1 cellular context compared by ENCODE assay signal in the genomic region with DNA sequence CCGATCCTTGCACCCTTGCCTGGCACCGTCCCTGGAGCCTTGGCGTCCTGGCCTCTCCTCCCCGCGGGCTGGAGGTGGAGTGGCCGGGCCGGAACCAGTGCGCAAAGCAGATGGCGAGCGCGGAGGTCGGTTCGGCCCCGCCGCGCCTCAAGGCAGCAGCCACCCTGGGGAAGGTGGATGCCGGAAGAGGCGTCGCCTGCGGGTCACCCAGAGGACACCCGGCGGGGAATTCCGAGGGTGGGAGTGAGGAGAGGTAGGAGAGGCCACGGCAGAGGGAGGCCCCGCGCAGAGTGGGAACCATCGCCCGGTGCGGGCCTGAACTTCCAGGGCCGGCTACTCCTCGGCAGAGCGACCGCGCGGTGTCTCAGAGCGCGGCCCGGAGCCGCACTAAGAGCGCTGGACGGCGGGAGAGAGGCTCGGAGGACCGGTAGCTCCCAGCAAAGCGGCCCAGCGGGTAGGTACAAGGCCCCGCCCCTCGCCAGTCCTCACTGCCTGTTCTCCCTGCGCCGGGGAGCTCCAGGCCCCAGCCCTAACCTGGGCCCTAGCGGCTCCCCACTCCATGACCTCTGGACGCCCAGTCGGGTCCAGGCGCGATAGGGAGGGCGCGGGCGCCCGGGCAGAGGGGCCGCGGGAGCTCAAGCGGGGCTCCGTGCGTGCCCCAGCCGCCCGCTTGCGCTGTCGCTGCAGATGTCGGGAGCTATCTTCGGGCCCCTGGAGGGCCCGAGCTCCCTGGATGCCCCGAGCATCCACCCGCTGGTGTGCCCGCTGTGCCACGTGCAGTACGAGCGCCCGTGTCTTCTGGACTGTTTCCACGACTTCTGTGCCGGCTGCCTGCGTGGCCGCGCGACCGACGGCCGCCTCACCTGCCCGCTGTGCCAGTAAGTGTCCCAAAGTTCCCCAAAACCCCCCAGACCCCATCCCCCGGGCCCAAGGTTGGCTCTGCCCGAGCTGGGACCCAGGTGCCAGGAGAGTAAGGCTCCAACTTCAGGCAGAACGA.
TF ChIP-seq lines count a peak whose summit lies in the region.

A gene with protein sequence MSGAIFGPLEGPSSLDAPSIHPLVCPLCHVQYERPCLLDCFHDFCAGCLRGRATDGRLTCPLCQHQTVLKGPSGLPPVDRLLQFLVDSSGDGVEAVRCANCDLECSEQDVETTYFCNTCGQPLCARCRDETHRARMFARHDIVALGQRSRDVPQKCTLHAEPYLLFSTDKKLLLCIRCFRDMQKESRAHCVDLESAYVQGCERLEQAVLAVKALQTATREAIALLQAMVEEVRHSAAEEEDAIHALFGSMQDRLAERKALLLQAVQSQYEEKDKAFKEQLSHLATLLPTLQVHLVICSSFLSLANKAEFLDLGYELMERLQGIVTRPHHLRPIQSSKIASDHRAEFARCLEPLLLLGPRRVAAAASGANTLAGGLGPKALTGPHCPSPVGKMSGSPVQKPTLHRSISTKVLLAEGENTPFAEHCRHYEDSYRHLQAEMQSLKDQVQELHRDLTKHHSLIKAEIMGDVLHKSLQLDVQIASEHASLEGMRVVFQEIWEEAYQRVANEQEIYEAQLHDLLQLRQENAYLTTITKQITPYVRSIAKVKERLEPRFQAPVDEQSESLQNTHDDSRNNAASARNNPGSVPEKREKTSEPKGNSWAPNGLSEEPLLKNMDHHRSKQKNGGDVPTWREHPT (plus strand): TSS at position 271 of the 997 bp plus-strand sequence. CDS start 417 bp downstream, at position 688.

TF ChIP-seq in HepG2, 621 proteins besides CTCF, POLR2A, EP300 and RAD21 (continued from another document and continues in another):
- TF ChIP-seq SNAPC4 (CRISPR knock-in tag; IDR thresholded peaks at IDR 0.05), result 0 out of 2 replicates have a peak, but pooled peaks have one; percentile 77
- peak; percentile 62 for TF ChIP-seq ZMAT3 (CRISPR knock-in tag; conservative IDR thresholded peaks at IDR 0.05)
- no peak for TF ChIP-seq MBNL3 (CRISPR knock-in tag; conservative IDR thresholded peaks at IDR 0.05)
- TF ChIP-seq MEF2D (CRISPR knock-in tag; IDR thresholded peaks at IDR 0.05), result peak; percentile 84
- TF ChIP-seq ZSCAN9 (CRISPR knock-in tag; IDR thresholded peaks at IDR 0.05; ENCODE audit: borderline replicate concordance), result no peak
- no peak for TF ChIP-seq SMAD1 (CRISPR knock-in tag; IDR thresholded peaks at IDR 0.05; ENCODE audit: borderline replicate concordance, low read depth)
- peak; percentile 62; the same call in 1 of the 2 replicates for TF ChIP-seq IRF2 (CRISPR knock-in tag; IDR thresholded peaks at IDR 0.05)
- no peak for TF ChIP-seq ZFP62 (CRISPR knock-in tag; IDR thresholded peaks at IDR 0.05)
- no peak for TF ChIP-seq ZXDC (CRISPR knock-in tag; IDR thresholded peaks at IDR 0.05)
- no peak for TF ChIP-seq SSRP1 (CRISPR knock-in tag; IDR thresholded peaks at IDR 0.05)
- no peak for TF ChIP-seq PCBP2 (optimal IDR thresholded peaks at IDR 0.05; ENCODE audit: low read depth, low read length, poor library complexity, severe bottlenecking)
- TF ChIP-seq, protein P1, sequence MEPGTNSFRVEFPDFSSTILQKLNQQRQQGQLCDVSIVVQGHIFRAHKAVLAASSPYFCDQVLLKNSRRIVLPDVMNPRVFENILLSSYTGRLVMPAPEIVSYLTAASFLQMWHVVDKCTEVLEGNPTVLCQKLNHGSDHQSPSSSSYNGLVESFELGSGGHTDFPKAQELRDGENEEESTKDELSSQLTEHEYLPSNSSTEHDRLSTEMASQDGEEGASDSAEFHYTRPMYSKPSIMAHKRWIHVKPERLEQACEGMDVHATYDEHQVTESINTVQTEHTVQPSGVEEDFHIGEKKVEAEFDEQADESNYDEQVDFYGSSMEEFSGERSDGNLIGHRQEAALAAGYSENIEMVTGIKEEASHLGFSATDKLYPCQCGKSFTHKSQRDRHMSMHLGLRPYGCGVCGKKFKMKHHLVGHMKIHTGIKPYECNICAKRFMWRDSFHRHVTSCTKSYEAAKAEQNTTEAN (CRISPR knock-in tag; conservative IDR thresholded peaks at IDR 0.05), result no peak; the same call in 1 of the 2 replicates
- TF ChIP-seq NR0B2 (CRISPR knock-in tag; IDR thresholded peaks at IDR 0.05), result no peak
- peak; percentile 100 for TF ChIP-seq RXRA (CRISPR knock-in tag; IDR thresholded peaks at IDR 0.05)
- peak; percentile 58; the same call in 1 of the 2 replicates for TF ChIP-seq TGIF2 (CRISPR knock-in tag; IDR thresholded peaks at IDR 0.05)
- TF ChIP-seq NR2F6 (IDR thresholded peaks at IDR 0.05), result 0 out of 2 replicates have a peak, but pooled peaks have one; percentile 19
- TF ChIP-seq NR2F6 (CRISPR knock-in tag; IDR thresholded peaks at IDR 0.05), result peak; percentile 16; the same call in 1 of the 2 replicates
- TF ChIP-seq ZNF17 (CRISPR knock-in tag; IDR thresholded peaks at IDR 0.05), result no peak
- no peak for TF ChIP-seq NPAS2 (CRISPR knock-in tag; IDR thresholded peaks at IDR 0.05; ENCODE audit: borderline replicate concordance)
- TF ChIP-seq ZNF143 (CRISPR knock-in tag; IDR thresholded peaks at IDR 0.05), result no peak
- TF ChIP-seq ZNF773 (CRISPR knock-in tag; IDR thresholded peaks at IDR 0.05; ENCODE audit: borderline replicate concordance), result no peak
- TF ChIP-seq SIN3A (IDR thresholded peaks at IDR 0.05; ENCODE audit: borderline replicate concordance, low read depth, low read length), result 0 out of 2 replicates have a peak, but pooled peaks have one; percentile 44
- TF ChIP-seq, protein P2, sequence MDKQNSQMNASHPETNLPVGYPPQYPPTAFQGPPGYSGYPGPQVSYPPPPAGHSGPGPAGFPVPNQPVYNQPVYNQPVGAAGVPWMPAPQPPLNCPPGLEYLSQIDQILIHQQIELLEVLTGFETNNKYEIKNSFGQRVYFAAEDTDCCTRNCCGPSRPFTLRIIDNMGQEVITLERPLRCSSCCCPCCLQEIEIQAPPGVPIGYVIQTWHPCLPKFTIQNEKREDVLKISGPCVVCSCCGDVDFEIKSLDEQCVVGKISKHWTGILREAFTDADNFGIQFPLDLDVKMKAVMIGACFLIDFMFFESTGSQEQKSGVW (CRISPR knock-in tag; IDR thresholded peaks at IDR 0.05; ENCODE audit: borderline replicate concordance), result no peak
- TF ChIP-seq HDAC2 (CRISPR knock-in tag; IDR thresholded peaks at IDR 0.05), result peak; percentile 71
- no peak; the same call in none of the 2 replicates for TF ChIP-seq HNF4A (CRISPR knock-in tag; IDR thresholded peaks at IDR 0.05)
- TF ChIP-seq, protein P3, sequence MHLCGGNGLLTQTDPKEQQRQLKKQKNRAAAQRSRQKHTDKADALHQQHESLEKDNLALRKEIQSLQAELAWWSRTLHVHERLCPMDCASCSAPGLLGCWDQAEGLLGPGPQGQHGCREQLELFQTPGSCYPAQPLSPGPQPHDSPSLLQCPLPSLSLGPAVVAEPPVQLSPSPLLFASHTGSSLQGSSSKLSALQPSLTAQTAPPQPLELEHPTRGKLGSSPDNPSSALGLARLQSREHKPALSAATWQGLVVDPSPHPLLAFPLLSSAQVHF (CRISPR knock-in tag; IDR thresholded peaks at IDR 0.05), result no peak; the same call in 1 of the 2 replicates
- no peak for TF ChIP-seq ZFP1 (CRISPR knock-in tag; IDR thresholded peaks at IDR 0.05)
- peak; percentile 73 for TF ChIP-seq NRL (CRISPR knock-in tag; IDR thresholded peaks at IDR 0.05; ENCODE audit: borderline replicate concordance)
- TF ChIP-seq REL (CRISPR knock-in tag; conservative IDR thresholded peaks at IDR 0.05), result no peak
- TF ChIP-seq ZNF556 (CRISPR knock-in tag; IDR thresholded peaks at IDR 0.05; ENCODE audit: borderline replicate concordance), result peak; percentile 65; the same call in 1 of the 2 replicates
- no peak for TF ChIP-seq ZSCAN20 (CRISPR knock-in tag; IDR thresholded peaks at IDR 0.05; ENCODE audit: borderline replicate concordance)
- TF ChIP-seq ZNF782 (CRISPR knock-in tag; IDR thresholded peaks at IDR 0.05; ENCODE audit: borderline replicate concordance), result peak; percentile 83; the same call in 1 of the 2 replicates
- peak; percentile 63; the same call in 1 of the 2 replicates for TF ChIP-seq HDAC1 (CRISPR knock-in tag; IDR thresholded peaks at IDR 0.05)
- no peak for TF ChIP-seq FOXA3 (CRISPR knock-in tag; IDR thresholded peaks at IDR 0.05)
- TF ChIP-seq LCORL (IDR thresholded peaks at IDR 0.05), result no peak
- TF ChIP-seq LCORL (CRISPR knock-in tag; IDR thresholded peaks at IDR 0.05), result peak; percentile 89
- TF ChIP-seq ARNTL (CRISPR knock-in tag; IDR thresholded peaks at IDR 0.05), result peak; percentile 31; the same call in 1 of the 2 replicates
- peak; percentile 69 for TF ChIP-seq PITX1 (CRISPR knock-in tag; IDR thresholded peaks at IDR 0.05)
- peak; percentile 92 for TF ChIP-seq GABPB1 (CRISPR knock-in tag; IDR thresholded peaks at IDR 0.05)
- peak; percentile 16; the same call in 1 of the 2 replicates for TF ChIP-seq TMF1 (CRISPR knock-in tag; IDR thresholded peaks at IDR 0.05; ENCODE audit: low read depth)
- TF ChIP-seq GLMP (CRISPR knock-in tag; IDR thresholded peaks at IDR 0.05; ENCODE audit: borderline replicate concordance), result no peak
- TF ChIP-seq SNRNP70 (IDR thresholded peaks at IDR 0.05; ENCODE audit: low read depth, low read length), result no peak
- TF ChIP-seq, protein P4, sequence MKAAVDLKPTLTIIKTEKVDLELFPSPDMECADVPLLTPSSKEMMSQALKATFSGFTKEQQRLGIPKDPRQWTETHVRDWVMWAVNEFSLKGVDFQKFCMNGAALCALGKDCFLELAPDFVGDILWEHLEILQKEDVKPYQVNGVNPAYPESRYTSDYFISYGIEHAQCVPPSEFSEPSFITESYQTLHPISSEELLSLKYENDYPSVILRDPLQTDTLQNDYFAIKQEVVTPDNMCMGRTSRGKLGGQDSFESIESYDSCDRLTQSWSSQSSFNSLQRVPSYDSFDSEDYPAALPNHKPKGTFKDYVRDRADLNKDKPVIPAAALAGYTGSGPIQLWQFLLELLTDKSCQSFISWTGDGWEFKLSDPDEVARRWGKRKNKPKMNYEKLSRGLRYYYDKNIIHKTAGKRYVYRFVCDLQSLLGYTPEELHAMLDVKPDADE (CRISPR knock-in tag; IDR thresholded peaks at IDR 0.05), result no peak
- no peak; the same call in 1 of the 2 replicates for TF ChIP-seq MIER3 (CRISPR knock-in tag; IDR thresholded peaks at IDR 0.05; ENCODE audit: borderline replicate concordance)
- no peak for TF ChIP-seq CBX5 (CRISPR knock-in tag; IDR thresholded peaks at IDR 0.05; ENCODE audit: borderline replicate concordance)
- TF ChIP-seq ZNF337 (CRISPR knock-in tag; IDR thresholded peaks at IDR 0.05; ENCODE audit: borderline replicate concordance, low read depth), result no peak
